Comparison of ENCODE assay signal across 7 cellular contexts in genomic region chr17:70795620-70796019, GRCh38.
"Had no signal": no experiment of that assay in that cellular context is flagged by ENCODE, and none has a peak within 500 bp of the region (broad histone marks: within the 10 kb centered on the region; RNA-seq: fewer than 3 reads in every experiment).

No MANE protein-coding gene starts in this region.

- DNase-seq: Karpas-422, KBM-7, KG1 had no signal

- H3K36me3 Mint-ChIP-seq: IgD-negative memory B cell had no signal

- H3K27ac Mint-ChIP-seq: IgD-negative memory B cell had no signal

- H3K4me2 ChIP-seq: KMS-11 had no signal

- H3K27me3 Mint-ChIP-seq: IgD-negative memory B cell had no signal

- H3K4me3 Mint-ChIP-seq: IgD-negative memory B cell had no signal

- FAIRE-seq: HTR-8/SVneo had no signal

- H3K27ac ChIP-seq: HL-60, KMS-11 had no signal

- H3K9ac ChIP-seq: KMS-11 had no signal

- H3K4me1 Mint-ChIP-seq: IgD-negative memory B cell had no signal
